ENCODE assay signal across 12 cellular contexts in the genomic region with DNA sequence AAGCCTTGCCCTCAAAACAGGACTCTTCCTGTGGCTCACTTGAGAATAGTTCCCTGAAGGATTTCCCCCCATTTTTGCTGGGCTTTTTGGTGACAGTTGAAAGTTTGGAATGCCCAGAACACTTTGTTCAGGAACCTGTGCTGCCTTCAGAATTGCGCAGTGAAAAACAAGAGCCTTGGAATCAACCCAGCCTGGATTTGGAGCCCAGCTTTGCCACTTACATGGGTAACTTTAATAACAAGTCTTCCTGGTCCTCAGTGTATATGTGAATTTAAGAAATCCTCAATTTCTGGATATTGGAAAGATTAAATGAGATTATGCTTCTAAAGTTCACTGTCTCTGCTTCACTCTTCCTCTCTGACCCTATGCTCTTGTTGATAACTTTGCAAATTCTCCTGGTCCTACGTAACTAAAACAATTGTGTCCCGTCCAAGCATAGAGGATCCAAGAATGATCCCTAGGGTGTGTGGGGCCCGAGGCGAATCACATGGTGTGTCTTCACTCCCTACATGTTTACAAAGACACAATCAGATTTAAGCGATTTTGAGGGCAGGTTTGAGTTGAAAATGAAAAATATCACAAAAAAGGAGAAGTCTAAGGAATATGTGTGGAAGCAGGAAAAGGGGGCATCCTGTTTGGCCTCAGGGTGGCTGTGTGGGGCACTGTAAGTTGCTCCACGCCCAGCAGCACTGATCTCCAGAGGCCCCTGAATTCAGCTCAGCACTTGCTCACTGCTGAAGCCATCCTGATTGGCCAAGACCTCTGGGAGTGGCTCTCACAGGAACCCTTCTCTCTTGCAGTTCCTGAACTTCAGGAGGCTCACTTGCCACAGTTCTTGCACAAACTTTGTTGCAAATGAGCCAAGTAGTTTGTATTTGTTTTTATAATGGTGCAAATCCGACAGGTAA.
DNase-seq lines count a peak whose midpoint lies in the region; ATAC-seq and TF ChIP-seq lines count a peak whose summit lies in the region.
"Had no signal": no experiment of that assay in that cellular context is flagged by ENCODE, and none has a peak within 500 bp of the region (broad histone marks: within the 10 kb centered on the region; RNA-seq: fewer than 3 reads in every experiment).

No MANE protein-coding gene starts in this region.

- H3K27me3 ChIP-seq in heart right ventricle (no peaks in the 10 kb centered on the region), neutrophil (no peaks in the 10 kb centered on the region), colonic mucosa (no peaks in the 10 kb centered on the region)

- peaks cover 0 to 5% (median 0%) of the 10 kb centered on the region in 11 donors for H3K9me3 ChIP-seq in heart right ventricle
- H3K9me3 ChIP-seq in neutrophil, result no peaks in the 10 kb centered on the region
- H3K9me3 ChIP-seq in OCI-LY7 (ENCODE audit: low read length), result no peaks in the 10 kb centered on the region
- H3K9me3 ChIP-seq in colonic mucosa, result no peaks in the 10 kb centered on the region

- H3K27ac ChIP-seq in heart right ventricle (peak overlapping the region in 9 of 10 donors; percentile 2 to 73 (median 45)), neutrophil (peak overlapping the region; percentile 63), OCI-LY7 (ENCODE audit: low read depth, low read length, poor library complexity, severe bottlenecking) (no peak overlapping the region), colonic mucosa (no peak overlapping the region), RWPE1 (no peak overlapping the region)
- H3K27ac ChIP-seq: SK-N-MC had no signal

- no TSS peak for BruUV-seq in OCI-LY7 (replicated peaks; lab: Mats Ljungman, UMichigan)

- H2AFZ ChIP-seq in OCI-LY7 (ENCODE audit: low read length), result no peak overlapping the region; the same call in 1 of the 2 replicates

- ATAC-seq in heart right ventricle, result peak in 7 of 8 donors; percentile 55 to 88 (median 73)
- no peak for ATAC-seq in activated CD4-positive, CD25-positive, alpha-beta regulatory T cell treated with anti-CD3 and anti-CD28 coated beads, Interleukin-2, amount 50 U/mL, for 24 hours

- CTCF ChIA-PET in OCI-LY7 (lab: Charles Lee; ENCODE audit: unreplicated experiment), result no interaction called here
- CTCF ChIA-PET in RWPE1 (lab: Yijun Ruan, JAX), result no interaction called here

- WGBS in heart right ventricle, 2 donors, result 64 to 74% methylated on average over 8 of the region's 8 CpGs

- H3K36me3 ChIP-seq in heart right ventricle (no peaks in the 10 kb centered on the region), neutrophil (no peaks in the 10 kb centered on the region), OCI-LY7 (ENCODE audit: insufficient read depth, low read length) (no peaks in the 10 kb centered on the region), colonic mucosa (no peaks in the 10 kb centered on the region)

- DNase-seq in AG20443 (ENCODE audit: low spot score), result peak; percentile 40
- DNase-seq in UCSD-AML1 (lab: John Stamatoyannopoulos, UW; ENCODE audit: unreplicated experiment), result peak; percentile 20
- peak; percentile 17 to 35 for DNase-seq in heart right ventricle
- DNase-seq in OCI-LY7 (ENCODE audit: low spot score), result no peak
- no peak for DNase-seq in colonic mucosa
- DNase-seq in RWPE1 (ENCODE audit: low spot score), result no peak
- DNase-seq: activated CD4-positive, alpha-beta T cell treated with anti-CD3 and anti-CD28 coated beads for 1 hour; GDM1; NCI-H2171 had no signal

- H4K20me1 ChIP-seq in OCI-LY7 (ENCODE audit: insufficient read depth, low read length), result no peaks in the 10 kb centered on the region

- TF ChIP-seq CTCF in heart right ventricle (IDR thresholded peaks at IDR 0.05) (no peak), neutrophil (IDR thresholded peaks at IDR 0.05) (no peak), OCI-LY7 (conservative IDR thresholded peaks at IDR 0.05; ENCODE audit: low read length) (no peak), colonic mucosa (IDR thresholded peaks at IDR 0.05) (no peak), RWPE1 (conservative IDR thresholded peaks at IDR 0.05; ENCODE audit: low read depth) (no peak)

- no peaks in the 10 kb centered on the region for H3K79me2 ChIP-seq in OCI-LY7 (ENCODE audit: insufficient read depth, low read depth, low read length)

- H3K9ac ChIP-seq in colonic mucosa (ENCODE audit: low read depth in 2 of 2, low read length in 2 of 2), result no peak overlapping the region

- POLR2A ChIA-PET in OCI-LY7 (lab: Charles Lee), result interaction anchor here (0.6 kb wide), 1 partner anchor 98 kb away, joined by 3 read pairs; no protein-coding TSS in a partner anchor
- POLR2A ChIA-PET in RWPE1 (lab: Yijun Ruan, JAX; ENCODE audit: low non-redundant PET), result no interaction called here

- H3K4me3 ChIP-seq in heart right ventricle, result peak overlapping the region in 4 of 10 donors; percentile 21 to 32 (median 27)
- no peak overlapping the region for H3K4me3 ChIP-seq in neutrophil (ENCODE audit: low read depth in 1 of 2, low read length in 1 of 2)
- no peak overlapping the region for H3K4me3 ChIP-seq in OCI-LY7 (ENCODE audit: low read depth, low read length, poor library complexity, severe bottlenecking)
- H3K4me3 ChIP-seq in colonic mucosa, result no peak overlapping the region
- H3K4me3 ChIP-seq: SK-N-MC had no signal

- peaks cover 3 to 33% (median 15%) of the 10 kb centered on the region in 9 donors for H3K4me1 ChIP-seq in heart right ventricle
- peaks cover 20 to 23% of the 10 kb centered on the region in 2 experiments for H3K4me1 ChIP-seq in neutrophil (ENCODE audit: control insufficient read depth in 1 of 2, insufficient read depth in 1 of 2, low read depth in 1 of 2, low read length in 1 of 2)
- peaks cover 5% of the 10 kb centered on the region for H3K4me1 ChIP-seq in OCI-LY7 (ENCODE audit: insufficient read depth, low read length, poor library complexity, severe bottlenecking)
- H3K4me1 ChIP-seq in colonic mucosa, result no peaks in the 10 kb centered on the region

- intact Hi-C loops in heart right ventricle (cut with DNase I) (loop anchor here in 1 of 10 donors (5.0 to 10.0 kb wide), 3 partner anchors 41 to 364 kb away; partner anchors contain the start of gene ZNF521), OCI-LY7 (cut with micrococcal nuclease; ENCODE audit: unreplicated experiment) (no loop called here), colonic mucosa (cut with DNase I) (no loop called here)

- H3K4me2 ChIP-seq in OCI-LY7 (ENCODE audit: low read length), result no peak overlapping the region

- H3K9me2 ChIP-seq in OCI-LY7 (ENCODE audit: insufficient read depth, low read length), result no peaks in the 10 kb centered on the region

Comparison
In these comparisons a context has a peak if more than half of its experiments do, and no peak if none do; other contexts are left out.
1. DNase-seq: peak in AG20443 (single experiment), UCSD-AML1 (single experiment) and heart right ventricle (2 of 2); none in OCI-LY7 (single experiment), colonic mucosa (single experiment) and RWPE1 (single experiment).
2. ATAC-seq: peak in heart right ventricle (7 of 8); none in activated CD4-positive, CD25-positive, alpha-beta regulatory T cell treated with anti-CD3 and anti-CD28 coated beads, Interleukin-2, amount 50 U/mL, for 24 hours (0 of 2).
3. H3K27ac ChIP-seq: peak in heart right ventricle (9 of 10) and neutrophil (single experiment); none in OCI-LY7 (single experiment), colonic mucosa (single experiment) and RWPE1 (single experiment).